8 cellular contexts compared by ENCODE assay signal in the genomic region with DNA sequence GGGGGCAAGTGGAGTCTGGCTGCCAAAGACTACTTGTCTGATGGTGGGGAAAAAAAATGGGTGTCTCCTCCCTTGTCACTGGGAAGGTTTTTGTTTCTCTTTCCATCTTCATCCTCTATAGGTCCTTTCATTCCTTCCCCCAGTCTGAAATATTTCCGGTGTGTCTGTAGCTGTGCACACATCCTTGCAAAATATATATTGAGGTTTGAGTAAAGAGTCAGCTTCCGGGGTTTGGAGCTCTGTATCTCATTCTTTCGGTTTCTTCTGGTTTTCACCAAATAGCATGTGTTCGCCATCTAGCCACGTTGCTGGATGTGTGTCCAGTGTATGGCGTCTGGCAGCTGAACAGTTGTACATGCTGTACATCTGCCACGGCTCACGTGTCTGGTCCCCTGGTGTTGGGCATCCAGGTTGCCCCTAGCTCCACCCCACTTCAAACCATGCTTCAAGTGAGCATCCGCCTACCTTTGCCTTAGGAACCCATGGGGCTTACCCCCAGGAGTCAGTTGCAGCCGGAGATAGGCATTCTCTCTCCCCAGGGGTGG.
A peak's percentile ranks its signal among the peaks of the same experiment; 100 is the strongest.
DNase-seq lines count a peak whose midpoint lies in the region; ATAC-seq and TF ChIP-seq lines count a peak whose summit lies in the region.

No MANE protein-coding gene starts in this region.

- ATAC-seq in HG03175 (IDR thresholded peaks at IDR 0.05; ENCODE audit: unreplicated experiment) (peak; percentile 43), activated B cell treated with CpG ODN at 0.5 μM for 24 hours (ENCODE audit: low read depth) (peak; percentile 37)

- H3K79me2 ChIP-seq in mammary epithelial cell (ENCODE audit: insufficient read depth, low read length): peaks cover 8% of the 10 kb centered on the region

- in situ Hi-C loops in mammary epithelial cell (cut with MboI; ENCODE audit: low sequenced_read_pairs in 2 of 2): no loop called here

- H3K4me1 Mint-ChIP-seq in MCF 10A (ENCODE audit: insufficient read depth, unreplicated experiment): no peaks in the 10 kb centered on the region
- peaks cover 75% of the 10 kb centered on the region for H3K4me1 Mint-ChIP-seq in activated B cell treated with CpG ODN at 0.5 μM for 24 hours

- H3K36me3 Mint-ChIP-seq in MCF 10A (ENCODE audit: insufficient read depth, unreplicated experiment) (no peaks in the 10 kb centered on the region), activated B cell treated with CpG ODN at 0.5 μM for 24 hours (ENCODE audit: low read depth) (peaks cover 2% of the 10 kb centered on the region)

- H3K27ac Mint-ChIP-seq in MCF 10A (ENCODE audit: low read depth, unreplicated experiment) (no peak overlapping the region), activated B cell treated with CpG ODN at 0.5 μM for 24 hours (peak overlapping the region; percentile 99)

- CTCF ChIA-PET in MCF 10A (lab: Yijun Ruan, JAX): interaction anchor here (0.8 kb wide), 1 partner anchor 147 kb away, joined by 4 read pairs; no protein-coding TSS in a partner anchor
- CTCF ChIA-PET in mammary epithelial cell (lab: Charles Lee; ENCODE audit: low non-redundant PET): interaction anchor here (0.5 kb wide), 1 partner anchor 149 kb away, joined by 3 read pairs; no protein-coding TSS in a partner anchor
- CTCF ChIA-PET in activated B cell treated with CpG ODN at 0.5 μM for 24 hours (lab: Charles Lee): interaction anchor here (0.6 to 6.7 kb wide), 16 partner anchors 10 to 184 kb away, joined by 3 to 77 read pairs (median 5); a partner anchor contains a TSS

- H2AFZ ChIP-seq in mammary epithelial cell (ENCODE audit: low read depth, low read length): no peak overlapping the region

- no peaks in the 10 kb centered on the region for H3K9me3 ChIP-seq in mammary epithelial cell (replicated peaks; ENCODE audit: insufficient read depth, low read length)
- no peaks in the 10 kb centered on the region for H3K9me3 ChIP-seq in effector memory CD4-positive, alpha-beta T cell (ENCODE audit: control insufficient read depth, low read length)

- BruUV-seq in MCF 10A (replicated peaks; lab: Mats Ljungman, UMichigan): no TSS peak
- BruUV-seq in mammary epithelial cell (replicated peaks; lab: Mats Ljungman, UMichigan): no TSS peak

- H3K4me3 Mint-ChIP-seq in MCF 10A (ENCODE audit: unreplicated experiment) (no peak overlapping the region), activated B cell treated with CpG ODN at 0.5 μM for 24 hours (peak overlapping the region; percentile 79)

- WGBS in mammary epithelial cell (ENCODE audit: low coverage, missing lambda C conversion rate): 96% methylated on average over 5 of the region's 10 CpGs

- H3K9me3 Mint-ChIP-seq in MCF 10A (ENCODE audit: unreplicated experiment) (no peaks in the 10 kb centered on the region), activated B cell treated with CpG ODN at 0.5 μM for 24 hours (no peaks in the 10 kb centered on the region)

- no peaks in the 10 kb centered on the region for H3K27me3 Mint-ChIP-seq in MCF 10A (ENCODE audit: insufficient read depth, unreplicated experiment)
- no peaks in the 10 kb centered on the region for H3K27me3 Mint-ChIP-seq in activated B cell treated with CpG ODN at 0.5 μM for 24 hours

- H3K4me2 ChIP-seq in mammary epithelial cell (ENCODE audit: insufficient read depth, low read depth, low read length): no peak overlapping the region

- no peak for TF ChIP-seq CTCF in MCF 10A (IDR thresholded peaks at IDR 0.05; ENCODE audit: unreplicated experiment)
- TF ChIP-seq CTCF in mammary epithelial cell (conservative IDR thresholded peaks at IDR 0.05 in 1 of 2, IDR thresholded peaks at IDR 0.05 in 1 of 2; ENCODE audit: extremely low read depth in 1 of 2, insufficient read depth in 1 of 2, low read depth in 1 of 2, low read length in 2 of 2): no peak
- no peak for TF ChIP-seq CTCF in activated B cell treated with CpG ODN at 0.5 μM for 24 hours (IDR thresholded peaks at IDR 0.05)

- dilution Hi-C loops in mammary epithelial cell (cut with HindIII; ENCODE audit: low sequenced_read_pairs): loop anchor here (5.0 kb wide), 1 partner anchor 52 kb away; no protein-coding TSS in a partner anchor

- POLR2A ChIA-PET in MCF 10A (lab: Yijun Ruan, JAX): no interaction called here
- POLR2A ChIA-PET in activated B cell treated with CpG ODN at 0.5 μM for 24 hours (lab: Charles Lee): interaction anchor here (0.6 to 9.6 kb wide), 29 partner anchors 10 to 147 kb away, joined by 3 to 192 read pairs (median 10); a partner anchor contains a TSS

- intact Hi-C loops in MCF 10A (cut with micrococcal nuclease): no loop called here
- intact Hi-C loops in mammary epithelial cell (cut with micrococcal nuclease): no loop called here
- intact Hi-C loops in activated B cell treated with CpG ODN at 0.5 μM for 24 hours (cut with micrococcal nuclease): loop anchor here (1.0 to 5.0 kb wide), 5 partner anchors 31 to 288 kb away; a partner anchor contains a TSS

- H3K4me3 ChIP-seq in mammary epithelial cell (replicated peaks in 1 of 3; ENCODE audit: insufficient read depth in 1 of 3, low read depth in 2 of 3, low read length in 3 of 3): no peak overlapping the region
- H3K4me3 ChIP-seq in effector memory CD4-positive, alpha-beta T cell (ENCODE audit: insufficient read depth, low read depth, low read length, poor library complexity, severe bottlenecking): no peak overlapping the region

- no peak overlapping the region for H3K9ac ChIP-seq in mammary epithelial cell (ENCODE audit: insufficient read depth, low read length)

- H3K36me3 ChIP-seq in mammary epithelial cell (ENCODE audit: insufficient read depth, low read length): no peaks in the 10 kb centered on the region
- no peaks in the 10 kb centered on the region for H3K36me3 ChIP-seq in effector memory CD4-positive, alpha-beta T cell (ENCODE audit: control insufficient read depth, insufficient read depth, low read length)

- H3K4me1 ChIP-seq in mammary epithelial cell (ENCODE audit: insufficient read depth, low read length): no peaks in the 10 kb centered on the region
- peaks cover 19% of the 10 kb centered on the region for H3K4me1 ChIP-seq in effector memory CD4-positive, alpha-beta T cell (ENCODE audit: control insufficient read depth, insufficient read depth, low read length, poor library complexity, severe bottlenecking)

- peak; percentile 9 for DNase-seq in MCF 10A (ENCODE audit: unreplicated experiment)
- no peak for DNase-seq in mammary epithelial cell
- peak; percentile 55 for DNase-seq in activated B cell treated with CpG ODN at 0.5 μM for 24 hours
- DNase-seq in effector memory CD4-positive, alpha-beta T cell: peak; percentile 13 to 27 (median 21)
- peak; percentile 38 for DNase-seq in stimulated activated naive CD4-positive, alpha-beta T cell treated with Interleukin-2 at 50 U/mL for 16 hours (lab: John Stamatoyannopoulos, UW)
- DNase-seq in NCI-H2171 treated with DMSO at 0.1 percent for 48 hours (lab: John Stamatoyannopoulos, UW): no peak
- no peak for DNase-seq in middle frontal gyrus (ENCODE audit: extremely low spot score, low spot score)

- H4K20me1 ChIP-seq in mammary epithelial cell (ENCODE audit: insufficient read depth, low read length): no peaks in the 10 kb centered on the region

- H3K27me3 ChIP-seq in mammary epithelial cell (ENCODE audit: insufficient read depth, low read length): no peaks in the 10 kb centered on the region
- no peaks in the 10 kb centered on the region for H3K27me3 ChIP-seq in effector memory CD4-positive, alpha-beta T cell (replicated peaks; ENCODE audit: control insufficient read depth, insufficient read depth, low read length, poor library complexity, severe bottlenecking)

- no peak overlapping the region for H3K27ac ChIP-seq in mammary epithelial cell (ENCODE audit: insufficient read depth, low read depth, low read length)
- peak overlapping the region; percentile 57 for H3K27ac ChIP-seq in effector memory CD4-positive, alpha-beta T cell (ENCODE audit: insufficient read depth, low read length, poor library complexity, severe bottlenecking)

Comparison
In these comparisons a context has a peak if more than half of its experiments do, and no peak if none do; other contexts are left out.
1. DNase-seq: peak in MCF 10A (single experiment), activated B cell treated with CpG ODN at 0.5 μM for 24 hours (single experiment), effector memory CD4-positive, alpha-beta T cell (3 of 3) and stimulated activated naive CD4-positive, alpha-beta T cell treated with Interleukin-2 at 50 U/mL for 16 hours (single experiment); none in mammary epithelial cell (single experiment), NCI-H2171 treated with DMSO at 0.1 percent for 48 hours (single experiment) and middle frontal gyrus (single experiment).